20 cellular contexts compared by ENCODE assay signal in genomic region chr9:4921449-4921848, GRCh38.
"Had no signal": no experiment of that assay in that cellular context is flagged by ENCODE, and none has a peak within 500 bp of the region (broad histone marks: within the 10 kb centered on the region; RNA-seq: fewer than 3 reads in every experiment).

No MANE protein-coding gene starts in this region.

- H3K9me3 ChIP-seq: lower lobe of right lung, thoracic aorta, vagina had no signal

- DNase-seq: activated CD4-positive, alpha-beta T cell treated with anti-CD3 and anti-CD28 coated beads, Interleukin-2, amount 50 U/mL, for 1 hour; activated CD4-positive, CD25-positive, alpha-beta regulatory T cell treated with anti-CD3 and anti-CD28 coated beads, Interleukin-2, amount 50 U/mL, for 72 hours; activated CD8-positive, alpha-beta T cell treated with anti-CD3 and anti-CD28 coated beads for 36 hours; activated naive CD8-positive, alpha-beta T cell treated with anti-CD3 and anti-CD28 coated beads, Interleukin-2, amount 50 U/mL, for 24 hours; activated T-cell treated with anti-CD3 and anti-CD28 coated beads, Interleukin-2, amount 50 U/mL, for 4 hours; dermis blood vessel endothelial cell; effector CD4-positive, alpha-beta T cell; hippocampal formation; lower lobe of right lung; mesenchymal stem cell; naive thymus-derived CD8-positive, alpha-beta T cell; nucleus accumbens; right cardiac atrium; stimulated activated CD4-positive, alpha-beta T cell treated with anti-CD3 and anti-CD28 coated beads, Interleukin-2, amount 100 ng/mL, for 48 hours; T1000 had no signal

- ATAC-seq: activated CD8-positive, alpha-beta T cell treated with anti-CD3 and anti-CD28 coated beads for 36 hours; activated naive CD8-positive, alpha-beta T cell treated with anti-CD3 and anti-CD28 coated beads, Interleukin-2, amount 50 U/mL, for 24 hours; activated T-cell treated with anti-CD3 and anti-CD28 coated beads, Interleukin-2, amount 50 U/mL, for 4 hours; activated T-helper 17 cell treated with anti-CD3 and anti-CD28 coated beads, Interleukin-2, amount 50 U/mL, for 72 hours; gastroesophageal sphincter; lower lobe of right lung; naive thymus-derived CD8-positive, alpha-beta T cell; right cardiac atrium had no signal

- FAIRE-seq: colon had no signal

- H3K36me3 ChIP-seq: gastroesophageal sphincter, lower lobe of right lung, thoracic aorta, vagina had no signal

- H3K4me1 ChIP-seq: gastroesophageal sphincter, vagina had no signal

- H3K4me3 ChIP-seq: gastroesophageal sphincter, lower lobe of right lung, thoracic aorta, vagina had no signal

- H3K27me3 ChIP-seq: gastroesophageal sphincter, vagina had no signal

- H3K27ac ChIP-seq: gastroesophageal sphincter, lower lobe of right lung, thoracic aorta, vagina had no signal
